In the genomic region with DNA sequence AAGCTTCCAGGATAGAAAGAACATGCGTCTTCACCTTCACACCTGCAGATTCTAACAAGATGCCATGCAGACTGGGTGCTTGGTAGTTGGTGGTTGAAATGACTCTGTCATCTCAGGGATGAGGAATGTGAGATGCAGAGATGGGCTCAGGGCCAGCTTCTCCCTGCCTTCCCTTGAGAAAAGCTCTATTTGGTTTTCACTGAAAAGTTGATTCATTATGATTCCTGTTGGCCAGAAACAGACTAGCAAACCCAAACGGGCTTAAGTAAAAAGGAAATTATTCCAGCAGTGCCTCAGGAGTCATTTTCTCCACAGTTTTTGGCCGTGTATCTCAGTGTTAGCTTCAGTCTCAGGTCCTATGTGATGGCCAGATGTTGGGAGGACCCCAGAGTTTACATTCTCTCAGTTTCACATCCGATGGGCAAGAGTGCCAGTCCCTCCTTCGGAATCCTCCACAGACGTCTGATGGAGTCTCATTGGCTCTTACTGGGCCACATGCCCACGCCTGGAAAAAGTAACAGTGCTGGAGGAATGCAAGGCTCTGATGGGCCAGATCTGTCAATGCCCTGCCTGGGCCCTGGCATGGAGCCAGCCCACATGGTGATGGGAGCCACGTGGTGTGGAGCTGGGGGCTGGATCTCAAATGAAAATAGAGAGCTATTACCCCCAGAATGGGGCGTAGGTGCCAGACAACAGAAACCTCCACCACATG, we compare ENCODE assay signal across 1 cellular context.
TF ChIP-seq lines count a peak whose summit lies in the region.

No MANE protein-coding gene starts in this region.

TF ChIP-seq in GM23338, 12 proteins besides CTCF, POLR2A, EP300 and RAD21 (continued from another document):
- TF ChIP-seq, protein P1, sequence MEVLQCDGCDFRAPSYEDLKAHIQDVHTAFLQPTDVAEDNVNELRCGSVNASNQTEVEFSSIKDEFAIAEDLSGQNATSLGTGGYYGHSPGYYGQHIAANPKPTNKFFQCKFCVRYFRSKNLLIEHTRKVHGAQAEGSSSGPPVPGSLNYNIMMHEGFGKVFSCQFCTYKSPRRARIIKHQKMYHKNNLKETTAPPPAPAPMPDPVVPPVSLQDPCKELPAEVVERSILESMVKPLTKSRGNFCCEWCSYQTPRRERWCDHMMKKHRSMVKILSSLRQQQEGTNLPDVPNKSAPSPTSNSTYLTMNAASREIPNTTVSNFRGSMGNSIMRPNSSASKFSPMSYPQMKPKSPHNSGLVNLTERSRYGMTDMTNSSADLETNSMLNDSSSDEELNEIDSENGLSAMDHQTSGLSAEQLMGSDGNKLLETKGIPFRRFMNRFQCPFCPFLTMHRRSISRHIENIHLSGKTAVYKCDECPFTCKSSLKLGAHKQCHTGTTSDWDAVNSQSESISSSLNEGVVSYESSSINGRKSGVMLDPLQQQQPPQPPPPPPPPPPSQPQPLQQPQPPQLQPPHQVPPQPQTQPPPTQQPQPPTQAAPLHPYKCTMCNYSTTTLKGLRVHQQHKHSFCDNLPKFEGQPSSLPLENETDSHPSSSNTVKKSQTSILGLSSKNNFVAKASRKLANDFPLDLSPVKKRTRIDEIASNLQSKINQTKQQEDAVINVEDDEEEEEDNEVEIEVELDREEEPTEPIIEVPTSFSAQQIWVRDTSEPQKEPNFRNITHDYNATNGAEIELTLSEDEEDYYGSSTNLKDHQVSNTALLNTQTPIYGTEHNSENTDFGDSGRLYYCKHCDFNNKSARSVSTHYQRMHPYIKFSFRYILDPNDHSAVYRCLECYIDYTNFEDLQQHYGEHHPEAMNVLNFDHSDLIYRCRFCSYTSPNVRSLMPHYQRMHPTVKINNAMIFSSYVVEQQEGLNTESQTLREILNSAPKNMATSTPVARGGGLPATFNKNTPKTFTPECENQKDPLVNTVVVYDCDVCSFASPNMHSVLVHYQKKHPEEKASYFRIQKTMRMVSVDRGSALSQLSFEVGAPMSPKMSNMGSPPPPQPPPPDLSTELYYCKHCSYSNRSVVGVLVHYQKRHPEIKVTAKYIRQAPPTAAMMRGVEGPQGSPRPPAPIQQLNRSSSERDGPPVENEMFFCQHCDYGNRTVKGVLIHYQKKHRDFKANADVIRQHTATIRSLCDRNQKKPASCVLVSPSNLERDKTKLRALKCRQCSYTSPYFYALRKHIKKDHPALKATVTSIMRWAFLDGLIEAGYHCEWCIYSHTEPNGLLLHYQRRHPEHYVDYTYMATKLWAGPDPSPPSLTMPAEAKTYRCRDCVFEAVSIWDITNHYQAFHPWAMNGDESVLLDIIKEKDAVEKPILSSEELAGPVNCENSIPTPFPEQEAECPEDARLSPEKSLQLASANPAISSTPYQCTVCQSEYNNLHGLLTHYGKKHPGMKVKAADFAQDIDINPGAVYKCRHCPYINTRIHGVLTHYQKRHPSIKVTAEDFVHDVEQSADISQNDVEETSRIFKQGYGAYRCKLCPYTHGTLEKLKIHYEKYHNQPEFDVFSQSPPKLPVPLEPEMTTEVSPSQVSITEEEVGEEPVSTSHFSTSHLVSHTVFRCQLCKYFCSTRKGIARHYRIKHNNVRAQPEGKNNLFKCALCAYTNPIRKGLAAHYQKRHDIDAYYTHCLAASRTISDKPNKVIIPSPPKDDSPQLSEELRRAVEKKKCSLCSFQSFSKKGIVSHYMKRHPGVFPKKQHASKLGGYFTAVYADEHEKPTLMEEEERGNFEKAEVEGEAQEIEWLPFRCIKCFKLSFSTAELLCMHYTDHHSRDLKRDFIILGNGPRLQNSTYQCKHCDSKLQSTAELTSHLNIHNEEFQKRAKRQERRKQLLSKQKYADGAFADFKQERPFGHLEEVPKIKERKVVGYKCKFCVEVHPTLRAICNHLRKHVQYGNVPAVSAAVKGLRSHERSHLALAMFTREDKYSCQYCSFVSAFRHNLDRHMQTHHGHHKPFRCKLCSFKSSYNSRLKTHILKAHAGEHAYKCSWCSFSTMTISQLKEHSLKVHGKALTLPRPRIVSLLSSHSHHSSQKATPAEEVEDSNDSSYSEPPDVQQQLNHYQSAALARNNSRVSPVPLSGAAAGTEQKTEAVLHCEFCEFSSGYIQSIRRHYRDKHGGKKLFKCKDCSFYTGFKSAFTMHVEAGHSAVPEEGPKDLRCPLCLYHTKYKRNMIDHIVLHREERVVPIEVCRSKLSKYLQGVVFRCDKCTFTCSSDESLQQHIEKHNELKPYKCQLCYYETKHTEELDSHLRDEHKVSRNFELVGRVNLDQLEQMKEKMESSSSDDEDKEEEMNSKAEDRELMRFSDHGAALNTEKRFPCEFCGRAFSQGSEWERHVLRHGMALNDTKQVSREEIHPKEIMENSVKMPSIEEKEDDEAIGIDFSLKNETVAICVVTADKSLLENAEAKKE (CRISPR knock-in tag; IDR thresholded peaks at IDR 0.05) = no peak
- TF ChIP-seq, protein P2, sequence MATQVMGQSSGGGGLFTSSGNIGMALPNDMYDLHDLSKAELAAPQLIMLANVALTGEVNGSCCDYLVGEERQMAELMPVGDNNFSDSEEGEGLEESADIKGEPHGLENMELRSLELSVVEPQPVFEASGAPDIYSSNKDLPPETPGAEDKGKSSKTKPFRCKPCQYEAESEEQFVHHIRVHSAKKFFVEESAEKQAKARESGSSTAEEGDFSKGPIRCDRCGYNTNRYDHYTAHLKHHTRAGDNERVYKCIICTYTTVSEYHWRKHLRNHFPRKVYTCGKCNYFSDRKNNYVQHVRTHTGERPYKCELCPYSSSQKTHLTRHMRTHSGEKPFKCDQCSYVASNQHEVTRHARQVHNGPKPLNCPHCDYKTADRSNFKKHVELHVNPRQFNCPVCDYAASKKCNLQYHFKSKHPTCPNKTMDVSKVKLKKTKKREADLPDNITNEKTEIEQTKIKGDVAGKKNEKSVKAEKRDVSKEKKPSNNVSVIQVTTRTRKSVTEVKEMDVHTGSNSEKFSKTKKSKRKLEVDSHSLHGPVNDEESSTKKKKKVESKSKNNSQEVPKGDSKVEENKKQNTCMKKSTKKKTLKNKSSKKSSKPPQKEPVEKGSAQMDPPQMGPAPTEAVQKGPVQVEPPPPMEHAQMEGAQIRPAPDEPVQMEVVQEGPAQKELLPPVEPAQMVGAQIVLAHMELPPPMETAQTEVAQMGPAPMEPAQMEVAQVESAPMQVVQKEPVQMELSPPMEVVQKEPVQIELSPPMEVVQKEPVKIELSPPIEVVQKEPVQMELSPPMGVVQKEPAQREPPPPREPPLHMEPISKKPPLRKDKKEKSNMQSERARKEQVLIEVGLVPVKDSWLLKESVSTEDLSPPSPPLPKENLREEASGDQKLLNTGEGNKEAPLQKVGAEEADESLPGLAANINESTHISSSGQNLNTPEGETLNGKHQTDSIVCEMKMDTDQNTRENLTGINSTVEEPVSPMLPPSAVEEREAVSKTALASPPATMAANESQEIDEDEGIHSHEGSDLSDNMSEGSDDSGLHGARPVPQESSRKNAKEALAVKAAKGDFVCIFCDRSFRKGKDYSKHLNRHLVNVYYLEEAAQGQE (IDR thresholded peaks at IDR 0.05; ENCODE audit: unreplicated experiment) = no peak
